ENCODE assay signal across 21 cellular contexts in the genomic region with DNA sequence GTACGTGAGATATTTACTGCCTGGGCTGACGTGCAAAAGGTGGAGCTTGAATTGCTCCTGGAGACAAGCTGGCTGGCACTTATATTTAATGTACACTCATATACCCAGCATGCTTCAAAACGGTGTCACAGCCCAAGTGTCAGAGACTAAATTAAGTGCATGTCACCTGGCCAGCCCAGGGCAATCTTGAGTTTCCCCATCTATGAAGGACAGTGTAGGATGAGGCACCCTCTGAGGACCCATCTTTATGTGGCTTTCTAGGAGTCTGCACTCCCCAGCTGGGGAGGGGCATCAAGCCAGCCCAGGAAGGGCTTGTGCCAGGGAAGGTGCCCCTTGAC. TPM values are rescaled to one million over a fixed set of nuclear protein-coding genes. Genes with fewer than 3 reads are reported as not detected.
"Had no signal": no experiment of that assay in that cellular context is flagged by ENCODE, and none has a peak within 500 bp of the region (broad histone marks: within the 10 kb centered on the region; RNA-seq: fewer than 3 reads in every experiment).

No MANE protein-coding gene starts in this region.

- H3K27me3 ChIP-seq: colonic mucosa, right lobe of liver, uterus had no signal

- H3K27ac ChIP-seq: colonic mucosa, gastrocnemius medialis, right lobe of liver, uterus, WERI-Rb-1 had no signal

- H3K9me3 ChIP-seq: colonic mucosa, gastrocnemius medialis, right lobe of liver, uterus had no signal

- H3K4me1 ChIP-seq: colonic mucosa had no signal

- H3K36me3 ChIP-seq: colonic mucosa, gastrocnemius medialis, right lobe of liver, uterus, WERI-Rb-1 had no signal

- H3K4me3 ChIP-seq: colonic mucosa, dorsolateral prefrontal cortex, gastrocnemius medialis, right lobe of liver, uterus had no signal

- ATAC-seq: activated CD8-positive, alpha-beta T cell treated with anti-CD3 and anti-CD28 coated beads for 36 hours; activated naive CD4-positive, alpha-beta T cell treated with anti-CD3 and anti-CD28 coated beads, Interleukin-2, amount 50 U/mL, for 72 hours; effector memory CD8-positive, alpha-beta T cell; stimulated activated naive B cell treated with anti-CD40 and anti-IgM and Interleukin-4, amounts not matched to agents 10 μg/mL and 1 μg/mL and 100 μg/mL, for 72 hours had no signal

- DNase-seq: activated CD4-positive, alpha-beta T cell treated with anti-CD3 and anti-CD28 coated beads, Interleukin-2, amount 10 ng/mL, durations not matched to agents 7 days and 5 days; activated CD4-positive, CD25-positive, alpha-beta regulatory T cell treated with anti-CD3 and anti-CD28 coated beads, Interleukin-2, amount 50 U/mL, for 72 hours; activated CD8-positive, alpha-beta T cell treated with anti-CD3 and anti-CD28 coated beads for 36 hours; activated gamma-delta T cell treated with Interleukin-2 at 50 U/mL for 16 hours; aorta; effector memory CD8-positive, alpha-beta T cell; gastrocnemius medialis; right lobe of liver; stimulated activated CD4-positive, alpha-beta T cell treated with anti-CD3 and anti-CD28 coated beads, Interleukin-2, amount 100 ng/mL, for 48 hours; stimulated activated CD8-positive, alpha-beta memory T cell treated with anti-CD3 and anti-CD28 coated beads, Interleukin-4, amount 100 ng/mL, for 48 hours; stimulated activated naive B cell treated with anti-CD40 and anti-IgM and Interleukin-4, amounts not matched to agents 10 μg/mL and 1 μg/mL and 100 μg/mL, for 72 hours had no signal

RNA-seq across cellular contexts. Expression of a gene that starts 5.3 kb away (rescaled TPM):
- total RNA-seq: activated CD4-positive, alpha-beta T cell treated with anti-CD3 and anti-CD28 coated beads, Interleukin-2, amount 10 ng/mL, durations not matched to agents 7 days and 5 days; activated CD8-positive, alpha-beta T cell treated with anti-CD3 and anti-CD28 coated beads for 36 hours; activated naive CD4-positive, alpha-beta T cell treated with anti-CD3 and anti-CD28 coated beads, Interleukin-2, amount 50 U/mL, for 72 hours; activated T-helper 1 cell treated with anti-CD3 and anti-CD28 coated beads, Interleukin-12 subunit alpha, Interleukin-12 subunit beta, Interleukin-2, Interleukin-4 antibody, amounts not matched to agents 30 ng/mL and 10 ng/mL and 1 ng/mL, durations not matched to agents 14 hours and 24 hours and 36 hours; endothelial cell of umbilical vein; temporal lobe had no signal
- polyA plus RNA-seq: aorta, endothelial cell of umbilical vein had no signal

RNA-seq across cellular contexts. Expression of a gene that starts 13.2 kb away (rescaled TPM):
- total RNA-seq: activated CD4-positive, alpha-beta T cell treated with anti-CD3 and anti-CD28 coated beads, Interleukin-2, amount 10 ng/mL, durations not matched to agents 7 days and 5 days; activated CD8-positive, alpha-beta T cell treated with anti-CD3 and anti-CD28 coated beads for 36 hours; activated naive CD4-positive, alpha-beta T cell treated with anti-CD3 and anti-CD28 coated beads, Interleukin-2, amount 50 U/mL, for 72 hours; activated T-helper 1 cell treated with anti-CD3 and anti-CD28 coated beads, Interleukin-12 subunit alpha, Interleukin-12 subunit beta, Interleukin-2, Interleukin-4 antibody, amounts not matched to agents 30 ng/mL and 10 ng/mL and 1 ng/mL, durations not matched to agents 14 hours and 24 hours and 36 hours; aorta; dorsolateral prefrontal cortex; endothelial cell of umbilical vein; esophagus mucosa; mononuclear cell; temporal lobe had no signal
- polyA plus RNA-seq: aorta, endothelial cell of umbilical vein had no signal
